Comparison of ENCODE assay signal across 10 cellular contexts in genomic region chr7:87474046-87474445, GRCh38. TPM values are rescaled to one million over a fixed set of nuclear protein-coding genes. Genes with fewer than 3 reads are reported as not detected.
DNase-seq lines count a peak whose midpoint lies in the region; ATAC-seq and TF ChIP-seq lines count a peak whose summit lies in the region.
"Had no signal": no experiment of that assay in that cellular context is flagged by ENCODE, and none has a peak within 500 bp of the region (broad histone marks: within the 10 kb centered on the region; RNA-seq: fewer than 3 reads in every experiment).

No MANE protein-coding gene starts in this region.

- peak; percentile 7 for ATAC-seq in GM21825 (IDR thresholded peaks at IDR 0.05; ENCODE audit: unreplicated experiment)
- ATAC-seq in right lobe of liver: peak in 2 of 4 donors; percentile 11

- no peaks in the 10 kb centered on the region for H3K27me3 ChIP-seq in DOHH2 (ENCODE audit: control insufficient read depth, low read length)
- peaks cover 41% of the 10 kb centered on the region for H3K27me3 ChIP-seq in OCI-LY3 (ENCODE audit: low read depth, low read length)
- H3K27me3 ChIP-seq in right lobe of liver: no peaks in the 10 kb centered on the region

- H3K4me1 ChIP-seq in DOHH2 (ENCODE audit: control insufficient read depth, low read length): peaks cover 42% of the 10 kb centered on the region
- peaks cover 29% of the 10 kb centered on the region for H3K4me1 ChIP-seq in OCI-LY3 (ENCODE audit: low read length)
- peaks cover 0 to 13% (median 4%) of the 10 kb centered on the region in 4 donors for H3K4me1 ChIP-seq in right lobe of liver

- H3K4me3 ChIP-seq in DOHH2 (ENCODE audit: low read length): peak overlapping the region; percentile 74
- H3K4me3 ChIP-seq in OCI-LY3 (ENCODE audit: low read length): peak overlapping the region; percentile 79
- H3K4me3 ChIP-seq in right lobe of liver: peak overlapping the region; percentile 62 to 79 (median 71)

- no peaks in the 10 kb centered on the region for H4K20me1 ChIP-seq in DOHH2 (ENCODE audit: control insufficient read depth, insufficient read depth, low read depth, low read length)
- peaks cover 5% of the 10 kb centered on the region; the same call in 1 of the 2 replicates for H4K20me1 ChIP-seq in OCI-LY3 (ENCODE audit: insufficient read depth, low read length)

- H3K9me3 ChIP-seq in DOHH2 (ENCODE audit: control insufficient read depth, insufficient read depth, low read length) (no peaks in the 10 kb centered on the region), OCI-LY3 (ENCODE audit: insufficient read depth, low read length) (no peaks in the 10 kb centered on the region), right lobe of liver (no peaks in the 10 kb centered on the region)

- H3K36me3 ChIP-seq in DOHH2 (ENCODE audit: control insufficient read depth, low read length) (no peaks in the 10 kb centered on the region), OCI-LY3 (replicated peaks; ENCODE audit: low read depth, low read length) (no peaks in the 10 kb centered on the region), right lobe of liver (peaks cover 0 to 3% (median 0%) of the 10 kb centered on the region in 4 donors)

- peak overlapping the region; percentile 88 for H3K27ac ChIP-seq in DOHH2 (ENCODE audit: low read depth, low read length)
- H3K27ac ChIP-seq in OCI-LY3 (ENCODE audit: low read length): peak overlapping the region; percentile 65
- H3K27ac ChIP-seq in right lobe of liver: peak overlapping the region; percentile 67 to 84 (median 82)

- H3K4me2 ChIP-seq in DOHH2 (ENCODE audit: low read length) (peak overlapping the region; percentile 81), OCI-LY3 (ENCODE audit: low read length) (peak overlapping the region; percentile 99)

- peak overlapping the region; percentile 5; the same call in 1 of the 2 replicates for H3K9ac ChIP-seq in OCI-LY3 (ENCODE audit: low read length)

- TF ChIP-seq POLR2A in right lobe of liver (IDR thresholded peaks at IDR 0.05): no peak

- no peaks in the 10 kb centered on the region for H3K9me2 ChIP-seq in DOHH2 (replicated peaks; ENCODE audit: control insufficient read depth, low read length)

- H2AFZ ChIP-seq in OCI-LY3 (ENCODE audit: low read depth, low read length): no peak overlapping the region

- WGBS in right lobe of liver (ENCODE audit: insufficient coverage, low coverage, low lambda C conversion rate, missing lambda C conversion rate): 18% methylated on average over 2 of the region's 2 CpGs

- H3F3A ChIP-seq in DOHH2 (ENCODE audit: control insufficient read depth, insufficient read depth): peaks cover 29% of the 10 kb centered on the region

- TF ChIP-seq CTCF in DOHH2 (IDR thresholded peaks at IDR 0.05; ENCODE audit: low read depth, low read length, poor library complexity, severe bottlenecking): no peak
- TF ChIP-seq CTCF in OCI-LY3 (IDR thresholded peaks at IDR 0.05; ENCODE audit: low read depth, low read length): no peak
- no peak for TF ChIP-seq CTCF in right lobe of liver (IDR thresholded peaks at IDR 0.05)

- DNase-seq in right lobe of liver: no peak
- no peak for DNase-seq in NCI-H187 (lab: John Stamatoyannopoulos, UW)
- DNase-seq in GM03348 (ENCODE audit: low spot score): no peak
- DNase-seq in activated CD4-positive, alpha-beta T cell treated with anti-CD3 and anti-CD28 coated beads for 4 hours: no peak
- DNase-seq in activated naive CD4-positive, alpha-beta T cell treated with Interleukin-2 at 50 U/mL for 16 hours: no peak
- DNase-seq: CD4-positive, CD25-positive, alpha-beta regulatory T cell; NCI-H510A had no signal

- H3K79me2 ChIP-seq in DOHH2 (ENCODE audit: control insufficient read depth, low read length): no peaks in the 10 kb centered on the region
- no peaks in the 10 kb centered on the region for H3K79me2 ChIP-seq in OCI-LY3 (ENCODE audit: low read length)

- intact Hi-C loops in right lobe of liver (cut with DNase I): no loop called here

RNA-seq across cellular contexts. Expression of gene ABCB4, which starts 1.4 kb away (rescaled TPM):
- total RNA-seq in right lobe of liver: 100 to 1,000 TPM in 5 of 6 experiments, 10 to 100 TPM in 1; 57.2 to 189 (median 115) TPM
- total RNA-seq: CD4-positive, CD25-positive, alpha-beta regulatory T cell had no signal
